10 cellular contexts compared by ENCODE assay signal in genomic region chr12:51868821-51869489, GRCh38. TPM values are rescaled to one million over a fixed set of nuclear protein-coding genes. Genes with fewer than 3 reads are reported as not detected.
DNase-seq lines count a peak whose midpoint lies in the region; ATAC-seq and TF ChIP-seq lines count a peak whose summit lies in the region.
"Had no signal": no experiment of that assay in that cellular context is flagged by ENCODE, and none has a peak within 500 bp of the region (broad histone marks: within the 10 kb centered on the region; RNA-seq: fewer than 3 reads in every experiment).

No MANE protein-coding gene starts in this region.

- intact Hi-C loops in ovary (cut with DNase I), result no loop called here

- no peaks in the 10 kb centered on the region for H3K36me3 ChIP-seq in BJ (ENCODE audit: control insufficient read depth, insufficient read depth, low read length)
- H3K36me3 ChIP-seq in ovary, result no peaks in the 10 kb centered on the region

- TF ChIP-seq CTCF in BJ (IDR thresholded peaks at IDR 0.05; ENCODE audit: insufficient read depth, low read depth, low read length) (0 out of 2 replicates have a peak, but pooled peaks have one; percentile 8), fibroblast of the aortic adventitia (IDR thresholded peaks at IDR 0.05; ENCODE audit: insufficient read depth, low read length) (no peak), ovary (IDR thresholded peaks at IDR 0.05) (no peak), GM10248 (IDR thresholded peaks at IDR 0.05; ENCODE audit: control extremely low read depth, extremely low read depth, low read depth, missing control alignments) (no peak)

- no peak for ATAC-seq in HG02852 (IDR thresholded peaks at IDR 0.05; ENCODE audit: unreplicated experiment)

- H3K9me3 ChIP-seq in ovary, result no peaks in the 10 kb centered on the region

- H3K4me3 ChIP-seq in BJ (ENCODE audit: low read depth, low read length) (peak overlapping the region; percentile 41), fibroblast of the aortic adventitia (ENCODE audit: low read depth, low read length) (peak overlapping the region; percentile 51), ovary (peak overlapping the region; percentile 33)

- no peak for TF ChIP-seq EP300 in ovary (IDR thresholded peaks at IDR 0.05)

- no peak for TF ChIP-seq POLR2A in ovary (IDR thresholded peaks at IDR 0.05)

- peaks cover 3% of the 10 kb centered on the region for H3K4me1 ChIP-seq in ovary (ENCODE audit: insufficient read depth)

- CTCF ChIA-PET in BJ (lab: Yijun Ruan, JAX), result interaction anchor here (0.5 to 3.7 kb wide), 3 partner anchors 45 to 448 kb away, joined by 3 to 23 read pairs (median 13); no protein-coding TSS in a partner anchor
- CTCF ChIA-PET in GM10248 (lab: Yijun Ruan, JAX), result interaction anchor here (1.4 kb wide), 1 partner anchor 10 kb away, joined by 3 read pairs; no protein-coding TSS in a partner anchor

- H3K27ac ChIP-seq in ovary, result no peak overlapping the region
- H3K27ac ChIP-seq: KMS-11 had no signal

- 2 to 3% (median 3%) methylated on average over 42 to 67 of the region's 67 CpGs for WGBS in ovary, 3 donors

- H3K27me3 ChIP-seq in BJ (ENCODE audit: control insufficient read depth, insufficient read depth, low read length) (peaks cover 3% of the 10 kb centered on the region), ovary (no peaks in the 10 kb centered on the region)

- no peak for DNase-seq in BJ (ENCODE audit: low read depth)
- DNase-seq in NCI-H2171 treated with DMSO at 0.1 percent for 48 hours (lab: John Stamatoyannopoulos, UW), result peak; percentile 31
- DNase-seq in fibroblast of the aortic adventitia (ENCODE audit: low read depth), result no peak
- peak in 2 of 5 donors; percentile 47 to 50 for DNase-seq in ovary
- no peak for DNase-seq in GM10248 (ENCODE audit: extremely low spot score)
- DNase-seq in UCSD-AML1 (lab: John Stamatoyannopoulos, UW; ENCODE audit: unreplicated experiment), result no peak
- DNase-seq in NCI-H2029 (lab: John Stamatoyannopoulos, UW), result no peak
- DNase-seq: activated gamma-delta T cell treated with Interleukin-2 at 50 U/mL for 16 hours had no signal

- POLR2A ChIA-PET in BJ (lab: Charles Lee), result interaction anchor here (0.6 kb wide), 1 partner anchor 515 kb away, joined by 3 read pairs; no protein-coding TSS in a partner anchor
- POLR2A ChIA-PET in GM10248 (lab: Yijun Ruan, JAX), result no interaction called here

RNA-seq across cellular contexts. Expression of gene ANKRD33, which starts 18.9 kb away (rescaled TPM):
- polyA plus RNA-seq in BJ (2011; rRNA removed), result not detected in 2 replicates
- polyA minus RNA-seq in BJ (2011; rRNA and poly(A)+ RNA removed), result not detected in 2 replicates
- total RNA-seq in fibroblast of the aortic adventitia (ENCODE audit: low replicate concordance), result 0.09 TPM in 1 of 2 replicates, not detected in the other
- not detected for total RNA-seq in ovary
- polyA plus RNA-seq in ovary, result not detected

RNA-seq across cellular contexts. Expression of gene FIGNL2, which starts 20.4 kb away (rescaled TPM):
- polyA plus RNA-seq in BJ (2011; rRNA removed) (0.01 TPM in 1 of 2 replicates, not detected in the other), ovary (under 1 TPM; 0.18 to 0.22 TPM)
- polyA minus RNA-seq in BJ (2011; rRNA and poly(A)+ RNA removed), result 0.05 TPM in 2 replicates
- total RNA-seq in fibroblast of the aortic adventitia (ENCODE audit: low replicate concordance) (0.18 TPM in 1 of 2 replicates, not detected in the other), ovary (under 1 TPM; 0.11 to 0.50 (median 0.33) TPM)

RNA-seq across cellular contexts. Expression of gene ACVRL1, which starts 38.3 kb away (rescaled TPM):
- polyA plus RNA-seq in BJ (2011; rRNA removed), result 7.8 and 13.1 TPM in 2 replicates
- 8.3 and 20.0 TPM in 2 replicates for polyA minus RNA-seq in BJ (2011; rRNA and poly(A)+ RNA removed)
- total RNA-seq in fibroblast of the aortic adventitia (ENCODE audit: low replicate concordance), result 50.3 and 56.5 TPM in 2 replicates
- total RNA-seq in ovary, result 10 to 100 TPM in 5 of 7 donors, 1 to 10 TPM in 2; 5.7 to 17.6 (median 15.6) TPM
- polyA plus RNA-seq in ovary, result 10 to 100 TPM in 1 of 2 donors, 1 to 10 TPM in 1; 8.0 to 11.1 TPM
